10 cellular contexts compared by ENCODE assay signal in the genomic region with DNA sequence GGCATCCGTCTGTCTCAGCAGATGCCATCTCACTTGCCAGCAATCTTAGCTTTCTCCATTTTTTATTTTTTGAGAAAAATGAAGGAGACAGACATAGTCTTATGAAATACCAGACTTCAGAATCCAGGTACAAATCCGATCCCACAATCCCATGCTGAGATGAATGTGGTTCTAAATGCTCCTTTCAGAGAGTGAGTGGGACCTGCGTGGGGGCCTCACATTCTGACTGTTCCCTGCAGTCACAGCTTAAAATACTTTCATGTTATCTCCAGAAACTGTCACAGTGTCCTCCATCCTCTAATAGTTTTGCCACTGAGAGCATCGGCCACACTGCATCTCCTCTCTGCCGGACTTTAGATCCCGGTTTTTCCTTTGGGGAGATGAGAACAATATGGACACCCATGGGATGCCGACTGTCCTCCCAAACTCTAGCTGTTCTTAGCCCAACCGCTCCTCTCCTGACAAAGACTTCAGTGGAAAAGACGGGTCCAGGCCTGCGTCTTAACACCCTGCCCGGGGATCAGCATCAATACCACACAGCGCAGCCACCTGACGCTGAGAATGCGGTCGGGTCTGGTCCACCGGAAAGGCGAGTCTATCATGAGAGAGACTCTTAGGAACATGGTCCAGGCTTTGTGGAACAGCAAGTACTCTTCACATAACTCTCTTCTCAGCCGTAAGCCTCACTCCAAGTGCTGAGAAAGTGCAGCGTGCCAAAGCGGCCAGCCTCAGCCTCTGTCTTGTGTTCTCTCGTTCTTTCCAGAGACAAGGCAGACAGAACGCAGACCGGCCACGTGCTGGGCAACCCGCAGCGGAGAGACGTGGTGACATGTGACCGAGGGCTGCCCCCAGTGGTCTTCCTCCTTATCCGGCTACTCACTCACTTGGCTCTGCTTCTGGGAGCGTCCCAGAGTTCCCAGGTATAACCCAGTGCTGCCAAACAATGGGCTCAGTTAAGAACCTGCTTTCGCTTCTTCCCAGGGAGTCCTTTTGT.
"Had no signal": no experiment of that assay in that cellular context is flagged by ENCODE, and none has a peak within 500 bp of the region (broad histone marks: within the 10 kb centered on the region; RNA-seq: fewer than 3 reads in every experiment).

No MANE protein-coding gene starts in this region.

- H3K4me3 ChIP-seq: breast epithelium, esophagus muscularis mucosa, gastroesophageal sphincter, transverse colon, vagina had no signal

- DNase-seq: activated CD4-positive, alpha-beta T cell treated with anti-CD3 and anti-CD28 coated beads, Interleukin-2, amount 10 ng/mL, durations not matched to agents 7 days and 5 days; effector CD8-positive, alpha-beta T cell; immature natural killer cell; retina; stimulated activated CD4-positive, alpha-beta T cell treated with anti-CD3 and anti-CD28 coated beads, Interleukin-2, amount 100 ng/mL, for 24 hours; transverse colon had no signal

- ATAC-seq: gastroesophageal sphincter had no signal

- H3K4me1 ChIP-seq: breast epithelium, esophagus muscularis mucosa, gastroesophageal sphincter, transverse colon, vagina had no signal

- H3K27ac ChIP-seq: breast epithelium, esophagus muscularis mucosa, gastroesophageal sphincter, transverse colon, vagina had no signal

- H3K27me3 ChIP-seq: breast epithelium, esophagus muscularis mucosa, gastroesophageal sphincter, transverse colon, vagina had no signal

- H3K9me3 ChIP-seq: breast epithelium, esophagus muscularis mucosa, gastroesophageal sphincter, transverse colon, vagina had no signal
